Comparison of ENCODE assay signal across 9 cellular contexts in genomic region chr16:68328151-68328859, GRCh38. TPM values are rescaled to one million over a fixed set of nuclear protein-coding genes. Genes with fewer than 3 reads are reported as not detected.
DNase-seq lines count a peak whose midpoint lies in the region; ATAC-seq and TF ChIP-seq lines count a peak whose summit lies in the region.
"Had no signal": no experiment of that assay in that cellular context is flagged by ENCODE, and none has a peak within 500 bp of the region (broad histone marks: within the 10 kb centered on the region; RNA-seq: fewer than 3 reads in every experiment).

No MANE protein-coding gene starts in this region.

- no peaks in the 10 kb centered on the region for H3K27me3 ChIP-seq in liver (ENCODE audit: control insufficient read depth in 4 of 4, insufficient read depth in 4 of 4, low read length in 3 of 4)
- H3K27me3 ChIP-seq: BLaER1 had no signal

- ATAC-seq in HG03442 (IDR thresholded peaks at IDR 0.05; ENCODE audit: unreplicated experiment): peak; percentile 72

- 43% methylated on average over 13 of the region's 13 CpGs for WGBS in liver

- peaks cover 7 to 20% (median 14%) of the 10 kb centered on the region in 4 donors for H3K36me3 ChIP-seq in liver (ENCODE audit: control insufficient read depth in 4 of 4, insufficient read depth in 3 of 4, low read depth in 1 of 4, low read length in 3 of 4)

- TF ChIP-seq RAD21 in liver (IDR thresholded peaks at IDR 0.05): peak; percentile 97 to 98

- no peak overlapping the region for H3K9ac ChIP-seq in liver (ENCODE audit: low read depth in 1 of 2, low read length in 2 of 2)
- H3K9ac ChIP-seq: BLaER1 had no signal

- H3K9me3 ChIP-seq in liver (ENCODE audit: control insufficient read depth in 4 of 4, low read length in 3 of 4): no peaks in the 10 kb centered on the region
- H3K9me3 ChIP-seq: BLaER1 had no signal

- H3K27ac ChIP-seq in coronary artery: no peak overlapping the region
- H3K27ac ChIP-seq in liver (ENCODE audit: low read depth in 1 of 2, low read length in 2 of 2): no peak overlapping the region
- H3K27ac ChIP-seq: BLaER1 had no signal

- DNase-seq in SIG-M5 treated with dmso at 0.1 percent for 504 hours (lab: John Stamatoyannopoulos, UW; ENCODE audit: unreplicated experiment) (peak; percentile 80), SIG-M5 (lab: John Stamatoyannopoulos, UW) (no peak), NCI-H526 (lab: John Stamatoyannopoulos, UW) (peak; percentile 46 to 83), coronary artery (ENCODE audit: low spot score) (peak; percentile 80)
- peak; percentile 76 for DNase-seq in activated CD4-positive, alpha-beta T cell treated with anti-CD3 and anti-CD28 coated beads, Interleukin-2, amount 50 U/mL, for 1 hour
- peak; percentile 59 to 69 (median 63) for DNase-seq in stimulated activated CD4-positive, alpha-beta T cell treated with anti-CD3 and anti-CD28 coated beads, TNF-alpha, amount 100 ng/mL, for 1 hour (ENCODE audit: low read depth in 3 of 3, low spot score in 1 of 3)

- TF ChIP-seq CTCF in coronary artery (IDR thresholded peaks at IDR 0.05): peak; percentile 84
- peak; percentile 97 for TF ChIP-seq CTCF in liver (IDR thresholded peaks at IDR 0.05; ENCODE audit: low read depth, low read length, missing input control)

- peaks cover 0 to 24% (median 19%) of the 10 kb centered on the region in 4 donors for H3K4me1 ChIP-seq in liver (ENCODE audit: control insufficient read depth in 4 of 4, insufficient read depth in 4 of 4, low read length in 3 of 4)

- H3K4me3 ChIP-seq in coronary artery (no peak overlapping the region), liver (ENCODE audit: low read depth in 1 of 3, low read length in 3 of 3) (no peak overlapping the region)
- H3K4me3 ChIP-seq: BLaER1 had no signal

TF ChIP-seq in liver, 16 proteins besides CTCF, POLR2A, EP300 and RAD21:
- TF ChIP-seq HNF4A (conservative IDR thresholded peaks at IDR 0.05) (no peak), REST (IDR thresholded peaks at IDR 0.05) (no peak), NR2F2 (IDR thresholded peaks at IDR 0.05) (no peak), TAF1 (conservative IDR thresholded peaks at IDR 0.05) (no peak), FOXA2 (IDR thresholded peaks at IDR 0.05) (no peak), MAX (IDR thresholded peaks at IDR 0.05) (no peak), EGR1 (IDR thresholded peaks at IDR 0.05; ENCODE audit: low read depth in 2 of 2) (no peak), HNF4G (IDR thresholded peaks at IDR 0.05) (no peak), YY1 (IDR thresholded peaks at IDR 0.05) (no peak), RXRA (IDR thresholded peaks at IDR 0.05) (no peak), SP1 (IDR thresholded peaks at IDR 0.05) (no peak), GABPA (IDR thresholded peaks at IDR 0.05 in 1 of 2, conservative IDR thresholded peaks at IDR 0.05 in 1 of 2) (no peak), FOXA1 (IDR thresholded peaks at IDR 0.05) (no peak), JUND (IDR thresholded peaks at IDR 0.05) (no peak)
- TF ChIP-seq, protein P1, sequence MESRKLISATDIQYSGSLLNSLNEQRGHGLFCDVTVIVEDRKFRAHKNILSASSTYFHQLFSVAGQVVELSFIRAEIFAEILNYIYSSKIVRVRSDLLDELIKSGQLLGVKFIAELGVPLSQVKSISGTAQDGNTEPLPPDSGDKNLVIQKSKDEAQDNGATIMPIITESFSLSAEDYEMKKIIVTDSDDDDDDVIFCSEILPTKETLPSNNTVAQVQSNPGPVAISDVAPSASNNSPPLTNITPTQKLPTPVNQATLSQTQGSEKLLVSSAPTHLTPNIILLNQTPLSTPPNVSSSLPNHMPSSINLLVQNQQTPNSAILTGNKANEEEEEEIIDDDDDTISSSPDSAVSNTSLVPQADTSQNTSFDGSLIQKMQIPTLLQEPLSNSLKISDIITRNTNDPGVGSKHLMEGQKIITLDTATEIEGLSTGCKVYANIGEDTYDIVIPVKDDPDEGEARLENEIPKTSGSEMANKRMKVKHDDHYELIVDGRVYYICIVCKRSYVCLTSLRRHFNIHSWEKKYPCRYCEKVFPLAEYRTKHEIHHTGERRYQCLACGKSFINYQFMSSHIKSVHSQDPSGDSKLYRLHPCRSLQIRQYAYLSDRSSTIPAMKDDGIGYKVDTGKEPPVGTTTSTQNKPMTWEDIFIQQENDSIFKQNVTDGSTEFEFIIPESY (IDR thresholded peaks at IDR 0.05): no peak
- TF ChIP-seq, protein P2, sequence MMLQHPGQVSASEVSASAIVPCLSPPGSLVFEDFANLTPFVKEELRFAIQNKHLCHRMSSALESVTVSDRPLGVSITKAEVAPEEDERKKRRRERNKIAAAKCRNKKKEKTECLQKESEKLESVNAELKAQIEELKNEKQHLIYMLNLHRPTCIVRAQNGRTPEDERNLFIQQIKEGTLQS (IDR thresholded peaks at IDR 0.05): no peak

RNA-seq across cellular contexts. Expression of gene PRMT7, which starts 17.5 kb away (rescaled TPM):
- 10 to 100 TPM; 20.6 to 31.5 TPM for total RNA-seq in liver
- polyA plus RNA-seq in liver: 10 to 100 TPM; 10.7 to 14.4 TPM

RNA-seq across cellular contexts. Expression of gene SLC7A6OS, which starts 17.6 kb away (rescaled TPM):
- total RNA-seq in liver: 1 to 10 TPM; 6.2 to 8.3 TPM
- polyA plus RNA-seq in liver: 1 to 10 TPM; 2.6 to 4.8 TPM
